In genomic region chr12:75505706-75506312, GRCh38 we compare ENCODE assay signal across 1 cellular context.
TF ChIP-seq lines count a peak whose summit lies in the region.

No MANE protein-coding gene starts in this region.

TF ChIP-seq in HCT116, 20 proteins besides CTCF, POLR2A, EP300 and RAD21 (continued from another document):
- TF ChIP-seq, protein P1, sequence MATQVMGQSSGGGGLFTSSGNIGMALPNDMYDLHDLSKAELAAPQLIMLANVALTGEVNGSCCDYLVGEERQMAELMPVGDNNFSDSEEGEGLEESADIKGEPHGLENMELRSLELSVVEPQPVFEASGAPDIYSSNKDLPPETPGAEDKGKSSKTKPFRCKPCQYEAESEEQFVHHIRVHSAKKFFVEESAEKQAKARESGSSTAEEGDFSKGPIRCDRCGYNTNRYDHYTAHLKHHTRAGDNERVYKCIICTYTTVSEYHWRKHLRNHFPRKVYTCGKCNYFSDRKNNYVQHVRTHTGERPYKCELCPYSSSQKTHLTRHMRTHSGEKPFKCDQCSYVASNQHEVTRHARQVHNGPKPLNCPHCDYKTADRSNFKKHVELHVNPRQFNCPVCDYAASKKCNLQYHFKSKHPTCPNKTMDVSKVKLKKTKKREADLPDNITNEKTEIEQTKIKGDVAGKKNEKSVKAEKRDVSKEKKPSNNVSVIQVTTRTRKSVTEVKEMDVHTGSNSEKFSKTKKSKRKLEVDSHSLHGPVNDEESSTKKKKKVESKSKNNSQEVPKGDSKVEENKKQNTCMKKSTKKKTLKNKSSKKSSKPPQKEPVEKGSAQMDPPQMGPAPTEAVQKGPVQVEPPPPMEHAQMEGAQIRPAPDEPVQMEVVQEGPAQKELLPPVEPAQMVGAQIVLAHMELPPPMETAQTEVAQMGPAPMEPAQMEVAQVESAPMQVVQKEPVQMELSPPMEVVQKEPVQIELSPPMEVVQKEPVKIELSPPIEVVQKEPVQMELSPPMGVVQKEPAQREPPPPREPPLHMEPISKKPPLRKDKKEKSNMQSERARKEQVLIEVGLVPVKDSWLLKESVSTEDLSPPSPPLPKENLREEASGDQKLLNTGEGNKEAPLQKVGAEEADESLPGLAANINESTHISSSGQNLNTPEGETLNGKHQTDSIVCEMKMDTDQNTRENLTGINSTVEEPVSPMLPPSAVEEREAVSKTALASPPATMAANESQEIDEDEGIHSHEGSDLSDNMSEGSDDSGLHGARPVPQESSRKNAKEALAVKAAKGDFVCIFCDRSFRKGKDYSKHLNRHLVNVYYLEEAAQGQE (IDR thresholded peaks at IDR 0.05; ENCODE audit: low read depth) = no peak
- no peak for TF ChIP-seq ELF1 (IDR thresholded peaks at IDR 0.05; ENCODE audit: borderline replicate concordance, low read depth)
